Comparison of ENCODE assay signal across 8 cellular contexts in the genomic region with DNA sequence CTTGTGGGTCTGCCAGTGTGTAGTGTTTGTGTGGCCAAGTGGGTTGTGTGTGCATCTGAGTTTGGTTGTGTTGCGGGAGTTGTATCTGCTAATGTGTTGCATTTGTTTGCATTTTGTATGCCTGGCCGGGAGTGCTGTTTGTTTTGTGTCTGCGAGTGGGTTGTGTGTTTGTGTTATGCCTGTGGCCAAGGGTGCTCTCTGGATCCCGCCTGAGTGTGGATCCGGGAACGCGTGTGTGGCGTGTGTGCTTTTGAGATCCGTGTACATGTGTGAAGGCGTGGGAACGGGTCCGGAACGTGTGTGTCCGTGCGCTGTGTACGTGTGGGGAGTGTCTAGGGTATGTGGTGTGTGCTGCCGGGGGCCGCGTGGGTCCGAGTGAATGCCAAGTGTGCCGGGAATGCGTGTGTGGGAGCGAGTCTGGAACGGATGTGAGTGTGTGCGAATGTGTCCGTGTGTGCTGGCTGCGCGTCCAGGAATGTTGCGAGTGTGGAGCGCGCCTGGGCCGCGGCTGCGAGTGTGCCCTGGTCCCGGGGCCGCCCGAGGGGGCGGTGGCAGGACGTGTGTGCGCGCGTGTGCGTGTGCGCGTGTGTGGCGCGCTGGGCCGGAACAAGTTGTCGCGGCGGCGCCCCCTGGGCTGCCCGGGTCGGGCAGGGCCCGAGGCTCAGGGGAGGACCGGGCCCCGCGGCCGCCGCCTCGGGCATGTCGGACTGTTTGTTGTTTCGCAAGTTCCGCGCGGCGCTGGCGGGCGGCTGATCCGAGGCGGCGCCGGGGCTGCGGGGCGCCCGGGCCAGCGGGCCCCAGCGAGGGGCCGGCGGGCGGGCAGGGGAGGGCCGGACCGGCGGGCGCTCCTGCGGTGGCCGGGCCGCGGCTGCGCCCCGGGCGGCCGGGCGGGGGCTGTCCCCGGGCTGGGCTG. TPM values are rescaled to one million over a fixed set of nuclear protein-coding genes. Genes with fewer than 3 reads are reported as not detected.
DNase-seq lines count a peak whose midpoint lies in the region; ATAC-seq and TF ChIP-seq lines count a peak whose summit lies in the region.

No MANE protein-coding gene starts in this region.

- H3K27ac ChIP-seq in stomach = peak overlapping the region; percentile 21 to 80 (median 63)

- no peaks in the 10 kb centered on the region for H3K36me3 ChIP-seq in stomach

- no peak for TF ChIP-seq CTCF in choroid plexus epithelial cell (conservative IDR thresholded peaks at IDR 0.05; ENCODE audit: low read depth, low read length)
- TF ChIP-seq CTCF in stomach (IDR thresholded peaks at IDR 0.05) = no peak

- H3K4me3 ChIP-seq in choroid plexus epithelial cell (ENCODE audit: low read depth, low read length) (peak overlapping the region; percentile 60), stomach (peak overlapping the region; percentile 67 to 78 (median 72))

- WGBS in stomach, 5 donors = 0 to 3% (median 1%) methylated on average over 45 to 95 of the region's 95 CpGs

- H3K9me3 ChIP-seq in stomach = no peaks in the 10 kb centered on the region

- TF ChIP-seq POLR2A in stomach (IDR thresholded peaks at IDR 0.05) = no peak

- intact Hi-C loops in stomach (cut with DNase I; ENCODE audit: low total_unique reads) = loop anchor here (10.0 kb wide), 1 partner anchor 1468 kb away; no protein-coding TSS in a partner anchor

- peaks cover 13 to 36% (median 29%) of the 10 kb centered on the region in 4 donors for H3K4me1 ChIP-seq in stomach

- no peak for ATAC-seq in GM18909 (IDR thresholded peaks at IDR 0.05; ENCODE audit: poor library complexity, unreplicated experiment)

- no peak for TF ChIP-seq EP300 in stomach (IDR thresholded peaks at IDR 0.05)

- DNase-seq in NCI-H345 (lab: John Stamatoyannopoulos, UW) = peak; percentile 32
- no peak for DNase-seq in NCI-H345 treated with DMSO at 0.1 percent for 48 hours (lab: John Stamatoyannopoulos, UW; ENCODE audit: unreplicated experiment)
- peak; percentile 24 for DNase-seq in RKO (ENCODE audit: low spot score)
- DNase-seq in choroid plexus epithelial cell (ENCODE audit: low read depth) = peak; percentile 52
- peak; percentile 84 for DNase-seq in left kidney (ENCODE audit: low read depth, low spot score)
- DNase-seq in stomach = peak; percentile 44
- DNase-seq in NCI-H1092 treated with DMSO at 0.1 percent for 48 hours (lab: John Stamatoyannopoulos, UW) = no peak

- H3K27me3 ChIP-seq in stomach = peaks cover 0 to 38% (median 7%) of the 10 kb centered on the region in 3 donors

RNA-seq across cellular contexts. Expression of gene PTPRU, which starts 0.9 kb away (rescaled TPM):
- total RNA-seq in stomach = 10 to 100 TPM in 2 of 5 donors, 1 to 10 TPM in 2, under 1 TPM in 1; 0.29 to 17.5 (median 8.0) TPM
- 1 to 10 TPM; 4.9 to 5.4 (median 5.2) TPM for polyA plus RNA-seq in stomach

RNA-seq across cellular contexts. Expression of gene MECR, which starts 6.5 kb away (rescaled TPM):
- total RNA-seq in stomach = 10 to 100 TPM in 4 of 5 donors, 1 to 10 TPM in 1; 8.9 to 47.8 (median 17.4) TPM
- polyA plus RNA-seq in stomach = 10 to 100 TPM; 16.0 to 20.1 (median 18.2) TPM

RNA-seq across cellular contexts. Expression of gene SRSF4, which starts 55.5 kb away (rescaled TPM):
- total RNA-seq in stomach = 100 to 1,000 TPM in 1 of 5 donors, 10 to 100 TPM in 4; 25.1 to 328 (median 65.8) TPM
- 10 to 100 TPM; 38.9 to 56.5 (median 49.6) TPM for polyA plus RNA-seq in stomach

Comparison
In these comparisons a context has a peak if more than half of its experiments do, and no peak if none do; other contexts are left out.
1. DNase-seq: peak in NCI-H345 (single experiment), RKO (single experiment), choroid plexus epithelial cell (single experiment), left kidney (single experiment) and stomach (single experiment); none in NCI-H345 treated with DMSO at 0.1 percent for 48 hours (single experiment) and NCI-H1092 treated with DMSO at 0.1 percent for 48 hours (single experiment).